Comparison of ENCODE assay signal across 33 cellular contexts in the genomic region with DNA sequence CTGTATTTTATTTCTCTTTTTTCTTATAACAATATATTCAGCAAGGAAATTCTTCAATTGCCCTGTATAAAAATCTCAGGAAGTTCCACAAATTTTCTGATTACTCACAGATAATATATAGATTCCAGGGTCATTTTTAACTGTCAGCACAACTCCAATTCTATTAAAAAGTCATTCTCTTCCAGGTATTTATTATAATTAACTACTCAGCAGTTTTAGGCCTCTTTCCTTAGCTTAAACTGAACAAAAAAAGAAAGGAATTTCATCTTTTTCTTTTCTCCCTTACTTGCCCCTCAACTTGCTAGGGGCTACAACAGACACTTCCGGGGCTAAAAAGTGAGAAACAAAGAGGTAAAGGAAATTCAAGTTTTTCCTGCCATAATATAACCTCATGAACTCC.
DNase-seq lines count a peak whose midpoint lies in the region; ATAC-seq, FAIRE-seq and TF ChIP-seq lines count a peak whose summit lies in the region.
"Had no signal": no experiment of that assay in that cellular context is flagged by ENCODE, and none has a peak within 500 bp of the region (broad histone marks: within the 10 kb centered on the region; RNA-seq: fewer than 3 reads in every experiment).

No MANE protein-coding gene starts in this region.

- H3K9me3 ChIP-seq in HepG2 (ENCODE audit: low read length) (peaks cover 77% of the 10 kb centered on the region), right lobe of liver (no peaks in the 10 kb centered on the region), A549 (peaks cover 17% of the 10 kb centered on the region), IMR-90 (ENCODE audit: control insufficient read depth, insufficient read depth, low read length) (0 out of 2 replicates have a peak, but pooled peaks cover 2% of the 10 kb centered on the region), K562 (replicated peaks; ENCODE audit: control insufficient read depth, insufficient read depth, low read depth, low read length) (0 out of 2 replicates have a peak, but pooled peaks cover 1% of the 10 kb centered on the region)
- H3K9me3 ChIP-seq: BE2C, BLaER1 had no signal

- CTCF ChIA-PET in HepG2 (lab: Yijun Ruan, JAX; ENCODE audit: low intra/inter-chr PET ratio, low total read pairs) (no interaction called here), A549 (lab: Yijun Ruan, JAX) (no interaction called here), IMR-90 (lab: Yijun Ruan, JAX) (no interaction called here), K562 (lab: Yijun Ruan, JAX; ENCODE audit: low intra/inter-chr PET ratio) (no interaction called here)

- TF ChIP-seq EP300 in HepG2 (IDR thresholded peaks at IDR 0.05; ENCODE audit: low read depth in 2 of 2, low read length in 2 of 2) = no peak
- TF ChIP-seq EP300 in HepG2 (CRISPR knock-in tag; IDR thresholded peaks at IDR 0.05; ENCODE audit: borderline replicate concordance) = no peak
- no peak for TF ChIP-seq EP300 in A549 (IDR thresholded peaks at IDR 0.05)
- no peak for TF ChIP-seq EP300 in K562 (IDR thresholded peaks at IDR 0.05; ENCODE audit: low read length)

- H2BK20ac ChIP-seq in IMR-90 (ENCODE audit: low read depth, low read length) = no peak overlapping the region

- WGBS in HepG2 (ENCODE audit: low lambda C conversion rate) = 0% methylated on average over 1 of the region's 1 CpG
- 20% methylated on average over 1 of the region's 1 CpG for WGBS in right lobe of liver (ENCODE audit: insufficient coverage, low coverage, low lambda C conversion rate, missing lambda C conversion rate)
- WGBS in A549 (ENCODE audit: missing lambda C conversion rate) = 2% methylated on average over 1 of the region's 1 CpG
- no CpG with 5 or more reads among the region's 1 CpG for WGBS in IMR-90 (ENCODE audit: extremely low coverage in 2 of 2, insufficient read length in 1 of 2), 2 experiments
- WGBS in K562 (ENCODE audit: insufficient coverage, low coverage, missing lambda C conversion rate) = 0% methylated on average over 1 of the region's 1 CpG

- no peak overlapping the region for H2BK5ac ChIP-seq in IMR-90 (ENCODE audit: low read depth, low read length, poor library complexity, severe bottlenecking)

- ATAC-seq in HepG2 = no peak
- no peak for ATAC-seq in right lobe of liver
- ATAC-seq in A549 = no peak
- ATAC-seq in IMR-90 (ENCODE audit: low read depth) = no peak
- ATAC-seq in K562 = no peak
- no peak for ATAC-seq in HG03108 (IDR thresholded peaks at IDR 0.05; ENCODE audit: unreplicated experiment)
- ATAC-seq: CD8-positive, alpha-beta T cell had no signal

- H3K23ac ChIP-seq in IMR-90 (ENCODE audit: low read depth, low read length) = no peak overlapping the region

- H2AK9ac ChIP-seq in IMR-90 (replicated peaks; ENCODE audit: low read depth, low read length, poor library complexity) = no peak overlapping the region

- H4K20me1 ChIP-seq in HepG2 (ENCODE audit: insufficient read depth, low read length) = no peaks in the 10 kb centered on the region
- no peaks in the 10 kb centered on the region for H4K20me1 ChIP-seq in IMR-90 (ENCODE audit: insufficient read depth, low read length)
- H4K20me1 ChIP-seq in K562 (replicated peaks; ENCODE audit: control insufficient read depth, insufficient read depth, low read length) = no peaks in the 10 kb centered on the region
- H4K20me1 ChIP-seq: BLaER1; BLaER1 treated with 17β-estradiol and CSF1 and Interleukin-3, amounts not matched to agents 10 nM and 100 nM had no signal

- POLR2A ChIA-PET in HepG2 (lab: Yijun Ruan, JAX) (no interaction called here), A549 (lab: Yijun Ruan, JAX) (no interaction called here), IMR-90 (lab: Charles Lee; ENCODE audit: unreplicated experiment) (no interaction called here), K562 (lab: Yijun Ruan, JAX) (no interaction called here)

- H3K56ac ChIP-seq in IMR-90 (ENCODE audit: extremely low read depth, insufficient read depth, low read length) = no peak overlapping the region

- H3K27ac ChIP-seq in HepG2 (ENCODE audit: extremely low read length, insufficient read depth, low read length) (no peak overlapping the region), right lobe of liver (no peak overlapping the region), A549 (no peak overlapping the region), IMR-90 (ENCODE audit: insufficient read depth, low read length) (no peak overlapping the region), K562 (ENCODE audit: extremely low read depth, low read depth, low read length) (no peak overlapping the region)
- H3K27ac ChIP-seq: 22Rv1; BLaER1; BLaER1 treated with 17β-estradiol and CSF1 and Interleukin-3, amounts not matched to agents 10 nM and 100 nM; C4-2B had no signal

- H3K9me1 ChIP-seq in IMR-90 (ENCODE audit: insufficient read depth, low read length) = no peaks in the 10 kb centered on the region
- H3K9me1 ChIP-seq in K562 (ENCODE audit: control insufficient read depth, insufficient read depth, low read length) = no peaks in the 10 kb centered on the region

- H4K5ac ChIP-seq in IMR-90 (ENCODE audit: low read depth, low read length) = no peak overlapping the region

- no peak overlapping the region for H2BK120ac ChIP-seq in IMR-90 (ENCODE audit: low read depth, low read length)

- intact Hi-C loops in HepG2 (cut with micrococcal nuclease; ENCODE audit: unreplicated experiment) = no loop called here
- intact Hi-C loops in right lobe of liver (cut with DNase I) = no loop called here
- intact Hi-C loops in IMR-90 (cut with micrococcal nuclease) = no loop called here
- intact Hi-C loops in K562 (cut with micrococcal nuclease) = no loop called here

- DNase-seq in HepG2 (ENCODE audit: low spot score) (no peak), right lobe of liver (no peak), A549 (ENCODE audit: low read depth in 1 of 2, low spot score in 1 of 2) (no peak), IMR-90 (no peak), K562 (ENCODE audit: extremely low read depth in 1 of 4, low spot score in 3 of 4) (no peak), DMS79 (lab: John Stamatoyannopoulos, UW) (no peak), RKO (ENCODE audit: low spot score) (no peak)
- DNase-seq: 8988T; ACHN; AML-193; BE2C; C1 segment of cervical spinal cord; Caco-2; Calu3; CD4-positive, alpha-beta memory T cell; CD4-positive, alpha-beta T cell; CD4-positive, CD25-positive, alpha-beta regulatory T cell; CD8-positive, alpha-beta memory T cell; CD8-positive, alpha-beta T cell; COR-L47; DMS 273 treated with DMSO at 0.1 percent for 48 hours; DMS153; DMS53; DMS79 treated with DMSO at 0.1 percent for 48 hours; DND-41; EL had no signal

- H3K79me2 ChIP-seq in HepG2 (ENCODE audit: insufficient read depth, low read length) (no peaks in the 10 kb centered on the region), K562 (ENCODE audit: control insufficient read depth, insufficient read depth, low read length) (no peaks in the 10 kb centered on the region)

- no peak overlapping the region for H3K18ac ChIP-seq in IMR-90 (ENCODE audit: low read depth, low read length)

- H3K14ac ChIP-seq in IMR-90 (replicated peaks; ENCODE audit: low read depth, low read length) = no peak overlapping the region

- no peak overlapping the region for H3K9ac ChIP-seq in HepG2 (ENCODE audit: insufficient read depth, low read depth, low read length)
- H3K9ac ChIP-seq in IMR-90 (ENCODE audit: low read depth, low read length) = no peak overlapping the region
- no peak overlapping the region for H3K9ac ChIP-seq in K562 (ENCODE audit: insufficient read depth in 1 of 2, low read depth in 2 of 2, low read length in 2 of 2)
- H3K9ac ChIP-seq: BLaER1; BLaER1 treated with 17β-estradiol and CSF1 and Interleukin-3, amounts not matched to agents 10 nM and 100 nM had no signal

- H2BK15ac ChIP-seq in IMR-90 (ENCODE audit: low read depth, low read length) = no peak overlapping the region

- dilution Hi-C loops in IMR-90 (cut with HindIII; ENCODE audit: low sequenced_read_pairs, unreplicated experiment) = no loop called here

- FAIRE-seq in HepG2 (lab: Jason Lieb, UNC) (no peak), A549 (lab: Jason Lieb, UNC) (no peak), K562 (lab: Jason Lieb, UNC) (no peak)
- FAIRE-seq: A204.1, D721Med had no signal

- TF ChIP-seq RAD21 in HepG2 (CRISPR knock-in tag; IDR thresholded peaks at IDR 0.05) (no peak), A549 (conservative IDR thresholded peaks at IDR 0.05 in 1 of 2, IDR thresholded peaks at IDR 0.05 in 1 of 2) (no peak), IMR-90 (IDR thresholded peaks at IDR 0.05; ENCODE audit: low read length) (no peak), K562 (CRISPR knock-in tag; conservative IDR thresholded peaks at IDR 0.05 in 1 of 2, IDR thresholded peaks at IDR 0.05 in 1 of 2) (no peak)

- TF ChIP-seq POLR2A in HepG2 (IDR thresholded peaks at IDR 0.05; ENCODE audit: insufficient read depth in 1 of 2, low read depth in 2 of 2, low read length in 2 of 2) (no peak), right lobe of liver (IDR thresholded peaks at IDR 0.05) (no peak), A549 (IDR thresholded peaks at IDR 0.05; ENCODE audit: low read length) (no peak), IMR-90 (IDR thresholded peaks at IDR 0.05; ENCODE audit: low read depth, low read length) (no peak), K562 (conservative IDR thresholded peaks at IDR 0.05) (no peak)

- H2AFZ ChIP-seq in HepG2 (ENCODE audit: low read length) (no peak overlapping the region), IMR-90 (replicated peaks; ENCODE audit: low read length, poor library complexity) (no peak overlapping the region), K562 (ENCODE audit: low read depth, low read length) (no peak overlapping the region)

- in situ Hi-C loops in HepG2 (cut with HindIII; ENCODE audit: extremely low pct_ligation_motif_present, low pct_unique_long_range_greater_than_20kb) = no loop called here
- in situ Hi-C loops in IMR-90 (cut with MboI; ENCODE audit: low sequenced_read_pairs) = no loop called here
- in situ Hi-C loops in K562 (cut with MboI) = no loop called here

- no peaks in the 10 kb centered on the region for H3K79me1 ChIP-seq in IMR-90 (ENCODE audit: low read depth in 1 of 2, low read length in 2 of 2)

- no peak overlapping the region for H4K8ac ChIP-seq in IMR-90 (ENCODE audit: low read depth in 2 of 2, low read length in 2 of 2)

- H3K27me3 ChIP-seq in HepG2 (ENCODE audit: control insufficient read depth in 1 of 2, insufficient read depth in 2 of 2, low read length in 2 of 2) (no peaks in the 10 kb centered on the region), right lobe of liver (no peaks in the 10 kb centered on the region), IMR-90 (ENCODE audit: control insufficient read depth, insufficient read depth, low read length) (no peaks in the 10 kb centered on the region), K562 (ENCODE audit: control insufficient read depth in 2 of 2, insufficient read depth in 2 of 2, low read length in 2 of 2) (no peaks in the 10 kb centered on the region)
- H3K27me3 ChIP-seq: BLaER1; BLaER1 treated with 17β-estradiol and CSF1 and Interleukin-3, amounts not matched to agents 10 nM and 100 nM had no signal

- TF ChIP-seq CTCF in HepG2 (CRISPR knock-in tag; IDR thresholded peaks at IDR 0.05) = no peak
- TF ChIP-seq CTCF in right lobe of liver (IDR thresholded peaks at IDR 0.05) = no peak
- TF ChIP-seq CTCF in A549 (IDR thresholded peaks at IDR 0.05) = no peak
- no peak for TF ChIP-seq CTCF in IMR-90 (conservative IDR thresholded peaks at IDR 0.05; ENCODE audit: low read depth, low read length)
- TF ChIP-seq CTCF in K562 (IDR thresholded peaks at IDR 0.05 in 2 of 3, conservative IDR thresholded peaks at IDR 0.05 in 1 of 3; ENCODE audit: insufficient read depth in 2 of 3, low read depth in 1 of 3, low read length in 3 of 3) = no peak

- no TSS peak for BruUV-seq in HepG2 (replicated peaks; lab: Mats Ljungman, UMichigan)
- BruUV-seq in IMR-90 (replicated peaks; lab: Mats Ljungman, UMichigan) = no TSS peak
- no TSS peak for BruUV-seq in K562 (replicated peaks; lab: Mats Ljungman, UMichigan)

- H2AK5ac ChIP-seq in IMR-90 (ENCODE audit: low read depth, low read length) = no peak overlapping the region

- no peak overlapping the region for H4K91ac ChIP-seq in IMR-90 (ENCODE audit: insufficient read depth, low read depth, low read length)

- no peaks in the 10 kb centered on the region for H3K4me1 ChIP-seq in HepG2 (ENCODE audit: insufficient read depth, low read length)
- peaks cover 0 to 15% (median 0%) of the 10 kb centered on the region in 4 donors for H3K4me1 ChIP-seq in right lobe of liver
- H3K4me1 ChIP-seq in A549 = no peaks in the 10 kb centered on the region
- H3K4me1 ChIP-seq in IMR-90 (ENCODE audit: control insufficient read depth, insufficient read depth, low read length) = no peaks in the 10 kb centered on the region
- H3K4me1 ChIP-seq in K562 (replicated peaks in 1 of 2; ENCODE audit: control insufficient read depth in 2 of 2, insufficient read depth in 2 of 2, low read length in 2 of 2) = no peaks in the 10 kb centered on the region
- H3K4me1 ChIP-seq: BE2C had no signal

- no peaks in the 10 kb centered on the region for H3K36me3 ChIP-seq in HepG2 (replicated peaks in 1 of 2; ENCODE audit: control insufficient read depth in 1 of 2, insufficient read depth in 2 of 2, low read length in 2 of 2)
- H3K36me3 ChIP-seq in right lobe of liver = no peaks in the 10 kb centered on the region
- no peaks in the 10 kb centered on the region for H3K36me3 ChIP-seq in IMR-90 (ENCODE audit: control insufficient read depth, insufficient read depth, low read length)
- H3K36me3 ChIP-seq in K562 (ENCODE audit: control insufficient read depth, insufficient read depth, low read length) = no peaks in the 10 kb centered on the region
- H3K36me3 ChIP-seq: BE2C; BLaER1; BLaER1 treated with 17β-estradiol and CSF1 and Interleukin-3, amounts not matched to agents 10 nM and 100 nM had no signal

- H3K4me2 ChIP-seq in HepG2 (ENCODE audit: low read depth, low read length) (no peak overlapping the region), A549 (no peak overlapping the region), IMR-90 (ENCODE audit: low read depth, low read length) (no peak overlapping the region), K562 (ENCODE audit: insufficient read depth, low read length) (no peak overlapping the region)
- H3K4me2 ChIP-seq: BLaER1; BLaER1 treated with 17β-estradiol and CSF1 and Interleukin-3, amounts not matched to agents 10 nM and 100 nM had no signal

- H3K4me3 ChIP-seq in HepG2 (replicated peaks in 1 of 3; ENCODE audit: insufficient read depth in 1 of 3, low read depth in 2 of 3, low read length in 3 of 3) = no peak overlapping the region
- H3K4me3 ChIP-seq in right lobe of liver = no peak overlapping the region
- no peak overlapping the region for H3K4me3 ChIP-seq in A549
- no peak overlapping the region for H3K4me3 ChIP-seq in IMR-90 (ENCODE audit: insufficient read depth, low read depth, low read length)
- H3K4me3 ChIP-seq in K562 = no peak overlapping the region
- H3K4me3 ChIP-seq: BLaER1; BLaER1 treated with 17β-estradiol and CSF1 and Interleukin-3, amounts not matched to agents 10 nM and 100 nM had no signal

- no peak overlapping the region for H3K4ac ChIP-seq in IMR-90 (ENCODE audit: low read depth, low read length)
